ENCODE assay signal across 1 cellular context in the genomic region with DNA sequence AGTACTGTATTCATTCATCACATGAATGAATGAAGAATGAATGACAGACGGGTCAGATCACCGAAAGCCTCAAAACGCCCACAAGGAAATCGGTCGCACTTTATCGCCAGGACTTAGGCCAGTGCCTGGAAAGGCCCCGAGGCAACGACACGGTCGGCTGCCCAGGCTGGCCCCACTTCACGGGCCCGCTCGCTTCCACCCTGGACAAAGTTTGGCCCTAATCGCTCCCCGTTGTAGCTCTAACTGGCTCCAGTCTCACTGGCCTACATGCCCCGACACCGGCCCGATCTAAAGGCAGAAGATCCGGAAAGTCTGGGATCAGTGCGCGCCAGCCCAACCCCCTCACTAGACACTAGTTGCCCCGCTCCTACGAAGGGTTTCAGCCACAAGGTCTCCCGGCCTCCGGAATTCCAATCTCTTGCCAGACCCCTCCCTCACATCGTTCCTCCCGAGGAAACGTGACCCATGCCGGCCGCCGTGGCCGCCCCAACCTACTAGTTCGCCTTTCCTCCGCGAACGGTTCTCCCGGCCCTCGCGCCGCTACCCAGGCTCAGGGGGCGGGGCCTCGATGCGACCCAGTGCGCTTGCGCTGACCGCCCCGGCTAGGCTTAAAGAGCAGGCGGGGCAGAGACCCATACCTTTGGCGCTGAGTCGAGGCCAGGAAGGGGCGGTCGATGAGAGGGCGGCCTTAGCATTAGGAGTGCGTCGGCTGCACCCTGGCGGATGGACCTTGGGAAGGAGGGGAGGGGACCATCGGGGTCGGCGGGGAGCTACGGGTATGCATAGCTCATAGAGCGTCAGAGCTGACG.
TF ChIP-seq lines count a peak whose summit lies in the region.

A gene (minus strand): TSS at position 575 of the 809 bp plus-strand sequence. CDS start 3,954 bp downstream, outside the sequence.
A gene (plus strand): TSS at position 637 of the 809 bp plus-strand sequence. CDS start 22,138 bp downstream, outside the sequence.

TF ChIP-seq in HepG2, 621 proteins besides CTCF, POLR2A, EP300 and RAD21 (continued from another document and continues in another):
- TF ChIP-seq, protein P1, sequence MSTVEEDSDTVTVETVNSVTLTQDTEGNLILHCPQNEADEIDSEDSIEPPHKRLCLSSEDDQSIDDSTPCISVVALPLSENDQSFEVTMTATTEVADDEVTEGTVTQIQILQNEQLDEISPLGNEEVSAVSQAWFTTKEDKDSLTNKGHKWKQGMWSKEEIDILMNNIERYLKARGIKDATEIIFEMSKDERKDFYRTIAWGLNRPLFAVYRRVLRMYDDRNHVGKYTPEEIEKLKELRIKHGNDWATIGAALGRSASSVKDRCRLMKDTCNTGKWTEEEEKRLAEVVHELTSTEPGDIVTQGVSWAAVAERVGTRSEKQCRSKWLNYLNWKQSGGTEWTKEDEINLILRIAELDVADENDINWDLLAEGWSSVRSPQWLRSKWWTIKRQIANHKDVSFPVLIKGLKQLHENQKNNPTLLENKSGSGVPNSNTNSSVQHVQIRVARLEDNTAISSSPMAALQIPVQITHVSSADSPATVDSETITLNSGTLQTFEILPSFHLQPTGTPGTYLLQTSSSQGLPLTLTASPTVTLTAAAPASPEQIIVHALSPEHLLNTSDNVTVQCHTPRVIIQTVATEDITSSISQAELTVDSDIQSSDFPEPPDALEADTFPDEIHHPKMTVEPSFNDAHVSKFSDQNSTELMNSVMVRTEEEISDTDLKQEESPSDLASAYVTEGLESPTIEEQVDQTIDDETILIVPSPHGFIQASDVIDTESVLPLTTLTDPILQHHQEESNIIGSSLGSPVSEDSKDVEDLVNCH (CRISPR knock-in tag; IDR thresholded peaks at IDR 0.05): peak; percentile 92; the same call in 1 of the 2 replicates
- TF ChIP-seq GATAD2A (CRISPR knock-in tag; IDR thresholded peaks at IDR 0.05) (peak; percentile 93), ZNF788 (CRISPR knock-in tag; IDR thresholded peaks at IDR 0.05; ENCODE audit: borderline replicate concordance) (peak; percentile 100), FOXM1 (CRISPR knock-in tag; IDR thresholded peaks at IDR 0.05) (no peak), FOXO1 (CRISPR knock-in tag; IDR thresholded peaks at IDR 0.05) (peak; percentile 81), XBP1 (CRISPR knock-in tag; IDR thresholded peaks at IDR 0.05) (no peak), ZNF749 (CRISPR knock-in tag; IDR thresholded peaks at IDR 0.05; ENCODE audit: borderline replicate concordance) (peak; percentile 82), ZFP1 (CRISPR knock-in tag; IDR thresholded peaks at IDR 0.05) (no peak; the same call in 1 of the 2 replicates), KDM5B (CRISPR knock-in tag; IDR thresholded peaks at IDR 0.05; ENCODE audit: borderline replicate concordance) (peak; percentile 99), RFX3 (CRISPR knock-in tag; IDR thresholded peaks at IDR 0.05) (no peak; the same call in 1 of the 2 replicates), SP1 (IDR thresholded peaks at IDR 0.05) (no peak), SP1 (CRISPR knock-in tag; IDR thresholded peaks at IDR 0.05) (peak; percentile 96), ZNF552 (CRISPR knock-in tag; IDR thresholded peaks at IDR 0.05; ENCODE audit: borderline replicate concordance) (peak; percentile 90), MXD4 (CRISPR knock-in tag; IDR thresholded peaks at IDR 0.05) (peak; percentile 95), TEAD2 (CRISPR knock-in tag; IDR thresholded peaks at IDR 0.05) (no peak; the same call in 1 of the 2 replicates), ZNF292 (CRISPR knock-in tag; IDR thresholded peaks at IDR 0.05; ENCODE audit: borderline replicate concordance, low read depth) (peak; percentile 58; the same call in 1 of the 2 replicates), TBP (CRISPR knock-in tag; IDR thresholded peaks at IDR 0.05) (no peak), MAFK (conservative IDR thresholded peaks at IDR 0.05 in 1 of 2, IDR thresholded peaks at IDR 0.05 in 1 of 2; ENCODE audit: low read length in 2 of 2) (no peak; a peak in 1 of 4 replicates), ZNF737 (CRISPR knock-in tag; IDR thresholded peaks at IDR 0.05; ENCODE audit: borderline replicate concordance) (no peak; the same call in none of the 2 replicates), NR2F6 (IDR thresholded peaks at IDR 0.05) (peak; percentile 43; the same call in 1 of the 2 replicates), NR2F6 (CRISPR knock-in tag; IDR thresholded peaks at IDR 0.05) (peak; percentile 75), ZNF569 (CRISPR knock-in tag; IDR thresholded peaks at IDR 0.05; ENCODE audit: borderline replicate concordance) (peak; percentile 97; the same call in 1 of the 2 replicates), ZNF709 (CRISPR knock-in tag; IDR thresholded peaks at IDR 0.05) (peak; percentile 97), CEBPB (IDR thresholded peaks at IDR 0.05; ENCODE audit: borderline replicate concordance, low read depth, low read length) (no peak), SRF (IDR thresholded peaks at IDR 0.05; ENCODE audit: low read depth, low read length) (no peak), ZNF567 (CRISPR knock-in tag; IDR thresholded peaks at IDR 0.05; ENCODE audit: borderline replicate concordance) (peak; percentile 97), MAZ (IDR thresholded peaks at IDR 0.05; ENCODE audit: borderline replicate concordance, low read depth, low read length) (peak; percentile 87; the same call in 1 of the 2 replicates), MAZ (CRISPR knock-in tag; IDR thresholded peaks at IDR 0.05; ENCODE audit: low read depth) (peak; percentile 98), BHLHE40 (IDR thresholded peaks at IDR 0.05; ENCODE audit: low read length) (peak; percentile 89), GZF1 (CRISPR knock-in tag; IDR thresholded peaks at IDR 0.05) (no peak; the same call in 1 of the 2 replicates), KAT7 (CRISPR knock-in tag; IDR thresholded peaks at IDR 0.05; ENCODE audit: borderline replicate concordance) (peak; percentile 91)
- TF ChIP-seq, protein P2, sequence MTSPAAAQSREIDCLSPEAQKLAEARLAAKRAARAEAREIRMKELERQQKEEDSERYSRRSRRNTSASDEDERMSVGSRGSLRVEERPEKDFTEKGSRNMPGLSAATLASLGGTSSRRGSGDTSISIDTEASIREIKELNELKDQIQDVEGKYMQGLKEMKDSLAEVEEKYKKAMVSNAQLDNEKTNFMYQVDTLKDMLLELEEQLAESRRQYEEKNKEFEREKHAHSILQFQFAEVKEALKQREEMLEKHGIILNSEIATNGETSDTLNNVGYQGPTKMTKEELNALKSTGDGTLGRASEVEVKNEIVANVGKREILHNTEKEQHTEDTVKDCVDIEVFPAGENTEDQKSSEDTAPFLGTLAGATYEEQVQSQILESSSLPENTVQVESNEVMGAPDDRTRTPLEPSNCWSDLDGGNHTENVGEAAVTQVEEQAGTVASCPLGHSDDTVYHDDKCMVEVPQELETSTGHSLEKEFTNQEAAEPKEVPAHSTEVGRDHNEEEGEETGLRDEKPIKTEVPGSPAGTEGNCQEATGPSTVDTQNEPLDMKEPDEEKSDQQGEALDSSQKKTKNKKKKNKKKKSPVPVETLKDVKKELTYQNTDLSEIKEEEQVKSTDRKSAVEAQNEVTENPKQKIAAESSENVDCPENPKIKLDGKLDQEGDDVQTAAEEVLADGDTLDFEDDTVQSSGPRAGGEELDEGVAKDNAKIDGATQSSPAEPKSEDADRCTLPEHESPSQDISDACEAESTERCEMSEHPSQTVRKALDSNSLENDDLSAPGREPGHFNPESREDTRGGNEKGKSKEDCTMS (CRISPR knock-in tag; conservative IDR thresholded peaks at IDR 0.05): no peak
- TF ChIP-seq, protein P3, sequence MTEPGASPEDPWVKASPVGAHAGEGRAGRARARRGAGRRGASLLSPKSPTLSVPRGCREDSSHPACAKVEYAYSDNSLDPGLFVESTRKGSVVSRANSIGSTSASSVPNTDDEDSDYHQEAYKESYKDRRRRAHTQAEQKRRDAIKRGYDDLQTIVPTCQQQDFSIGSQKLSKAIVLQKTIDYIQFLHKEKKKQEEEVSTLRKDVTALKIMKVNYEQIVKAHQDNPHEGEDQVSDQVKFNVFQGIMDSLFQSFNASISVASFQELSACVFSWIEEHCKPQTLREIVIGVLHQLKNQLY (CRISPR knock-in tag; IDR thresholded peaks at IDR 0.05): peak; percentile 75; the same call in 1 of the 2 replicates
- TF ChIP-seq, protein P4, sequence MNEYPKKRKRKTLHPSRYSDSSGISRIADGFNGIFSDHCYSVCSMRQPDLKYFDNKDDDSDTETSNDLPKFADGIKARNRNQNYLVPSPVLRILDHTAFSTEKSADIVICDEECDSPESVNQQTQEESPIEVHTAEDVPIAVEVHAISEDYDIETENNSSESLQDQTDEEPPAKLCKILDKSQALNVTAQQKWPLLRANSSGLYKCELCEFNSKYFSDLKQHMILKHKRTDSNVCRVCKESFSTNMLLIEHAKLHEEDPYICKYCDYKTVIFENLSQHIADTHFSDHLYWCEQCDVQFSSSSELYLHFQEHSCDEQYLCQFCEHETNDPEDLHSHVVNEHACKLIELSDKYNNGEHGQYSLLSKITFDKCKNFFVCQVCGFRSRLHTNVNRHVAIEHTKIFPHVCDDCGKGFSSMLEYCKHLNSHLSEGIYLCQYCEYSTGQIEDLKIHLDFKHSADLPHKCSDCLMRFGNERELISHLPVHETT (CRISPR knock-in tag; conservative IDR thresholded peaks at IDR 0.05): peak; percentile 93
- TF ChIP-seq, protein P5, sequence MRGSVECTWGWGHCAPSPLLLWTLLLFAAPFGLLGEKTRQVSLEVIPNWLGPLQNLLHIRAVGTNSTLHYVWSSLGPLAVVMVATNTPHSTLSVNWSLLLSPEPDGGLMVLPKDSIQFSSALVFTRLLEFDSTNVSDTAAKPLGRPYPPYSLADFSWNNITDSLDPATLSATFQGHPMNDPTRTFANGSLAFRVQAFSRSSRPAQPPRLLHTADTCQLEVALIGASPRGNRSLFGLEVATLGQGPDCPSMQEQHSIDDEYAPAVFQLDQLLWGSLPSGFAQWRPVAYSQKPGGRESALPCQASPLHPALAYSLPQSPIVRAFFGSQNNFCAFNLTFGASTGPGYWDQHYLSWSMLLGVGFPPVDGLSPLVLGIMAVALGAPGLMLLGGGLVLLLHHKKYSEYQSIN (CRISPR knock-in tag; IDR thresholded peaks at IDR 0.05; ENCODE audit: borderline replicate concordance): peak; percentile 74; the same call in 1 of the 2 replicates
- TF ChIP-seq, protein P6, sequence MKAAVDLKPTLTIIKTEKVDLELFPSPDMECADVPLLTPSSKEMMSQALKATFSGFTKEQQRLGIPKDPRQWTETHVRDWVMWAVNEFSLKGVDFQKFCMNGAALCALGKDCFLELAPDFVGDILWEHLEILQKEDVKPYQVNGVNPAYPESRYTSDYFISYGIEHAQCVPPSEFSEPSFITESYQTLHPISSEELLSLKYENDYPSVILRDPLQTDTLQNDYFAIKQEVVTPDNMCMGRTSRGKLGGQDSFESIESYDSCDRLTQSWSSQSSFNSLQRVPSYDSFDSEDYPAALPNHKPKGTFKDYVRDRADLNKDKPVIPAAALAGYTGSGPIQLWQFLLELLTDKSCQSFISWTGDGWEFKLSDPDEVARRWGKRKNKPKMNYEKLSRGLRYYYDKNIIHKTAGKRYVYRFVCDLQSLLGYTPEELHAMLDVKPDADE (CRISPR knock-in tag; IDR thresholded peaks at IDR 0.05): 0 out of 2 replicates have a peak, but pooled peaks have one; percentile 66
- TF ChIP-seq, protein P7, sequence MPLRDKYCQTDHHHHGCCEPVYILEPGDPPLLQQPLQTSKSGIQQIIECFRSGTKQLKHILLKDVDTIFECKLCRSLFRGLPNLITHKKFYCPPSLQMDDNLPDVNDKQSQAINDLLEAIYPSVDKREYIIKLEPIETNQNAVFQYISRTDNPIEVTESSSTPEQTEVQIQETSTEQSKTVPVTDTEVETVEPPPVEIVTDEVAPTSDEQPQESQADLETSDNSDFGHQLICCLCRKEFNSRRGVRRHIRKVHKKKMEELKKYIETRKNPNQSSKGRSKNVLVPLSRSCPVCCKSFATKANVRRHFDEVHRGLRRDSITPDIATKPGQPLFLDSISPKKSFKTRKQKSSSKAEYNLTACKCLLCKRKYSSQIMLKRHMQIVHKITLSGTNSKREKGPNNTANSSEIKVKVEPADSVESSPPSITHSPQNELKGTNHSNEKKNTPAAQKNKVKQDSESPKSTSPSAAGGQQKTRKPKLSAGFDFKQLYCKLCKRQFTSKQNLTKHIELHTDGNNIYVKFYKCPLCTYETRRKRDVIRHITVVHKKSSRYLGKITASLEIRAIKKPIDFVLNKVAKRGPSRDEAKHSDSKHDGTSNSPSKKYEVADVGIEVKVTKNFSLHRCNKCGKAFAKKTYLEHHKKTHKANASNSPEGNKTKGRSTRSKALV (CRISPR knock-in tag; IDR thresholded peaks at IDR 0.05): peak; percentile 69; the same call in 1 of the 2 replicates
- TF ChIP-seq, protein P8, sequence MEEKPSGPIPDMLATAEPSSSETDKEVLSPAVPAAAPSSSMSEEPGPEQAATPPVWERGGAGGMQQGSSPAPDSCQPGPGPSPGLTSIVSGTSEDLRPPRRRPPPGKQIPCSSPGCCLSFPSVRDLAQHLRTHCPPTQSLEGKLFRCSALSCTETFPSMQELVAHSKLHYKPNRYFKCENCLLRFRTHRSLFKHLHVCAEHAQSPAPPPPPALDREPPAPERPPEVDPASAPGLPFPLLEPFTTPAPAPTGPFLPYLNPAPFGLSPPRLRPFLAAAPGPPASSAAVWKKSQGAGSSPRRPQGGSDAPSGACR (CRISPR knock-in tag; IDR thresholded peaks at IDR 0.05): peak; percentile 100
- TF ChIP-seq, protein P9, sequence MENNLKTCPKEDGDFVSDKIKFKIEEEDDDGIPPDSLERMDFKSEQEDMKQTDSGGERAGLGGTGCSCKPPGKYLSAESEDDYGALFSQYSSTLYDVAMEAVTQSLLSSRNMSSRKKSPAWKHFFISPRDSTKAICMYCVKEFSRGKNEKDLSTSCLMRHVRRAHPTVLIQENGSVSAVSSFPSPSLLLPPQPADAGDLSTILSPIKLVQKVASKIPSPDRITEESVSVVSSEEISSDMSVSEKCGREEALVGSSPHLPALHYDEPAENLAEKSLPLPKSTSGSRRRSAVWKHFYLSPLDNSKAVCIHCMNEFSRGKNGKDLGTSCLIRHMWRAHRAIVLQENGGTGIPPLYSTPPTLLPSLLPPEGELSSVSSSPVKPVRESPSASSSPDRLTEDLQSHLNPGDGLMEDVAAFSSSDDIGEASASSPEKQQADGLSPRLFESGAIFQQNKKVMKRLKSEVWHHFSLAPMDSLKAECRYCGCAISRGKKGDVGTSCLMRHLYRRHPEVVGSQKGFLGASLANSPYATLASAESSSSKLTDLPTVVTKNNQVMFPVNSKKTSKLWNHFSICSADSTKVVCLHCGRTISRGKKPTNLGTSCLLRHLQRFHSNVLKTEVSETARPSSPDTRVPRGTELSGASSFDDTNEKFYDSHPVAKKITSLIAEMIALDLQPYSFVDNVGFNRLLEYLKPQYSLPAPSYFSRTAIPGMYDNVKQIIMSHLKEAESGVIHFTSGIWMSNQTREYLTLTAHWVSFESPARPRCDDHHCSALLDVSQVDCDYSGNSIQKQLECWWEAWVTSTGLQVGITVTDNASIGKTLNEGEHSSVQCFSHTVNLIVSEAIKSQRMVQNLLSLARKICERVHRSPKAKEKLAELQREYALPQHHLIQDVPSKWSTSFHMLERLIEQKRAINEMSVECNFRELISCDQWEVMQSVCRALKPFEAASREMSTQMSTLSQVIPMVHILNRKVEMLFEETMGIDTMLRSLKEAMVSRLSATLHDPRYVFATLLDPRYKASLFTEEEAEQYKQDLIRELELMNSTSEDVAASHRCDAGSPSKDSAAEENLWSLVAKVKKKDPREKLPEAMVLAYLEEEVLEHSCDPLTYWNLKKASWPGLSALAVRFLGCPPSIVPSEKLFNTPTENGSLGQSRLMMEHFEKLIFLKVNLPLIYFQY (CRISPR knock-in tag; IDR thresholded peaks at IDR 0.05; ENCODE audit: borderline replicate concordance): no peak; the same call in 1 of the 2 replicates
